ENCODE assay signal across 2 cellular contexts in genomic region chr5:124451721-124452383, GRCh38.
TF ChIP-seq lines count a peak whose summit lies in the region.

No MANE protein-coding gene starts in this region.

TF ChIP-seq in IMR-90, 13 proteins besides CTCF, POLR2A, EP300 and RAD21 (continued from another document):
- TF ChIP-seq ELK1 (IDR thresholded peaks at IDR 0.05; ENCODE audit: borderline replicate concordance, low read depth, low read length) = no peak
- no peak for TF ChIP-seq CHD1 (IDR thresholded peaks at IDR 0.05; ENCODE audit: low read depth, low read length)
- TF ChIP-seq RCOR1 (IDR thresholded peaks at IDR 0.05; ENCODE audit: insufficient replicate concordance, low read length) = no peak
- TF ChIP-seq NFE2L2 (IDR thresholded peaks at IDR 0.05; ENCODE audit: low read depth, low read length) = no peak
- TF ChIP-seq SMC3 (IDR thresholded peaks at IDR 0.05; ENCODE audit: low read depth, low read length) = no peak
- TF ChIP-seq BHLHE40 (IDR thresholded peaks at IDR 0.05; ENCODE audit: low read depth, low read length) = no peak
- TF ChIP-seq MAFK (IDR thresholded peaks at IDR 0.05; ENCODE audit: low read depth, low read length) = no peak
- TF ChIP-seq USF2 (IDR thresholded peaks at IDR 0.05; ENCODE audit: low read depth, low read length) = no peak
- TF ChIP-seq FOS (IDR thresholded peaks at IDR 0.05; ENCODE audit: low read depth, low read length) = no peak
- TF ChIP-seq CEBPB (IDR thresholded peaks at IDR 0.05; ENCODE audit: low read depth, low read length) = no peak
- no peak for TF ChIP-seq RFX5 (IDR thresholded peaks at IDR 0.05; ENCODE audit: low read depth, low read length)
- TF ChIP-seq MAZ (IDR thresholded peaks at IDR 0.05; ENCODE audit: borderline replicate concordance, low read depth, low read length) = no peak

TF ChIP-seq in H1, 55 proteins besides CTCF, POLR2A, EP300 and RAD21 (continued from another document):
- TF ChIP-seq HDAC2 (IDR thresholded peaks at IDR 0.05; ENCODE audit: borderline replicate concordance in 1 of 2, low read depth in 2 of 2, low read length in 2 of 2) (no peak), CBX8 (IDR thresholded peaks at IDR 0.05; ENCODE audit: borderline replicate concordance, low read depth, low read length) (no peak), PHF8 (conservative IDR thresholded peaks at IDR 0.05; ENCODE audit: low read depth, low read length) (no peak)
